ENCODE assay signal across 8 cellular contexts in genomic region chr11:36509265-36509664, GRCh38. TPM values are rescaled to one million over a fixed set of nuclear protein-coding genes. Genes with fewer than 3 reads are reported as not detected.
DNase-seq lines count a peak whose midpoint lies in the region; ATAC-seq, FAIRE-seq and TF ChIP-seq lines count a peak whose summit lies in the region.

No MANE protein-coding gene starts in this region.

- intact Hi-C loops in esophagus muscularis mucosa (cut with DNase I): no loop called here

- POLR2A ChIA-PET in activated CD4-positive, alpha-beta T cell treated with anti-CD3 and anti-CD28 coated beads, Interleukin-2, amount 10 ng/mL, durations not matched to agents 7 days and 5 days (lab: Charles Lee): no interaction called here
- POLR2A ChIA-PET in naive thymus-derived CD8-positive, alpha-beta T cell (lab: Charles Lee): interaction anchor here (2.2 kb wide), 1 partner anchor 21 kb away, joined by 7 read pairs; no protein-coding TSS in a partner anchor

- H3K27me3 ChIP-seq in HUES48 (ENCODE audit: control insufficient read depth, insufficient read depth, low read length) (no peaks in the 10 kb centered on the region), esophagus muscularis mucosa (no peaks in the 10 kb centered on the region)

- peaks cover 34% of the 10 kb centered on the region for H3K4me1 Mint-ChIP-seq in activated CD4-positive, alpha-beta T cell treated with anti-CD3 and anti-CD28 coated beads, Interleukin-2, amount 10 ng/mL, durations not matched to agents 7 days and 5 days
- H3K4me1 Mint-ChIP-seq in naive thymus-derived CD8-positive, alpha-beta T cell: peaks cover 31 to 49% (median 43%) of the 10 kb centered on the region in 4 donors

- CTCF ChIA-PET in activated CD4-positive, alpha-beta T cell treated with anti-CD3 and anti-CD28 coated beads, Interleukin-2, amount 10 ng/mL, durations not matched to agents 7 days and 5 days (lab: Charles Lee): interaction anchor here (0.6 to 3.5 kb wide), 5 partner anchors 11 to 1122 kb away, joined by 3 to 15 read pairs (median 3); no protein-coding TSS in a partner anchor

- H3K4me1 ChIP-seq in HUES48 (ENCODE audit: control insufficient read depth, insufficient read depth, low read length) (no peaks in the 10 kb centered on the region), esophagus muscularis mucosa (peaks cover 0 to 44% (median 30%) of the 10 kb centered on the region in 4 donors)

- ATAC-seq in naive thymus-derived CD8-positive, alpha-beta T cell: peak in 1 of 2 donors; percentile 30

- H3K27ac ChIP-seq in HUES48 (ENCODE audit: low read depth, low read length) (peak overlapping the region; percentile 23), esophagus muscularis mucosa (replicated peaks in 1 of 4) (peak overlapping the region; percentile 90 to 93 (median 91))

- no peak for TF ChIP-seq EP300 in esophagus muscularis mucosa (IDR thresholded peaks at IDR 0.05)

- H3K36me3 ChIP-seq in HUES48 (ENCODE audit: control insufficient read depth, insufficient read depth, low read length): no peaks in the 10 kb centered on the region
- no peaks in the 10 kb centered on the region for H3K36me3 ChIP-seq in esophagus muscularis mucosa

- WGBS in esophagus muscularis mucosa: 1% methylated on average over 17 of the region's 17 CpGs

- H3K36me3 Mint-ChIP-seq in activated CD4-positive, alpha-beta T cell treated with anti-CD3 and anti-CD28 coated beads, Interleukin-2, amount 10 ng/mL, durations not matched to agents 7 days and 5 days (ENCODE audit: low read depth): peaks cover 12% of the 10 kb centered on the region
- peaks cover 0 to 13% (median 0%) of the 10 kb centered on the region in 3 donors for H3K36me3 Mint-ChIP-seq in naive thymus-derived CD8-positive, alpha-beta T cell

- peak overlapping the region; percentile 93; the same call in 1 of the 2 replicates for H3K9ac ChIP-seq in HUES48 (ENCODE audit: low read depth, low read length)

- peak overlapping the region; percentile 94 for H3K27ac Mint-ChIP-seq in activated CD4-positive, alpha-beta T cell treated with anti-CD3 and anti-CD28 coated beads, Interleukin-2, amount 10 ng/mL, durations not matched to agents 7 days and 5 days
- H3K27ac Mint-ChIP-seq in naive thymus-derived CD8-positive, alpha-beta T cell: peak overlapping the region; percentile 90 to 97 (median 96)

- peaks cover 5% of the 10 kb centered on the region for H3K27me3 Mint-ChIP-seq in activated CD4-positive, alpha-beta T cell treated with anti-CD3 and anti-CD28 coated beads, Interleukin-2, amount 10 ng/mL, durations not matched to agents 7 days and 5 days
- H3K27me3 Mint-ChIP-seq in naive thymus-derived CD8-positive, alpha-beta T cell: peaks cover 0 to 13% (median 3%) of the 10 kb centered on the region in 5 donors

- no peak for TF ChIP-seq POLR2A in esophagus muscularis mucosa (IDR thresholded peaks at IDR 0.05; ENCODE audit: low read depth)

- H3K9me3 Mint-ChIP-seq in activated CD4-positive, alpha-beta T cell treated with anti-CD3 and anti-CD28 coated beads, Interleukin-2, amount 10 ng/mL, durations not matched to agents 7 days and 5 days: no peaks in the 10 kb centered on the region
- peaks cover 0 to 3% (median 0%) of the 10 kb centered on the region in 9 donors for H3K9me3 Mint-ChIP-seq in naive thymus-derived CD8-positive, alpha-beta T cell

- H3K9me3 ChIP-seq in HUES48 (ENCODE audit: control insufficient read depth, insufficient read depth, low read length) (no peaks in the 10 kb centered on the region), esophagus muscularis mucosa (peaks cover 0 to 7% (median 5%) of the 10 kb centered on the region in 4 donors)

- TF ChIP-seq CTCF in esophagus muscularis mucosa (IDR thresholded peaks at IDR 0.05): no peak

- peak overlapping the region; percentile 95 for H3K4me3 Mint-ChIP-seq in activated CD4-positive, alpha-beta T cell treated with anti-CD3 and anti-CD28 coated beads, Interleukin-2, amount 10 ng/mL, durations not matched to agents 7 days and 5 days
- peak overlapping the region; percentile 93 to 100 (median 98) for H3K4me3 Mint-ChIP-seq in naive thymus-derived CD8-positive, alpha-beta T cell

- H3K4me3 ChIP-seq in HUES48 (ENCODE audit: low read depth, low read length) (peak overlapping the region; percentile 97), esophagus muscularis mucosa (peak overlapping the region; percentile 71 to 96 (median 92))

- FAIRE-seq in urothelium cell line (lab: Jason Lieb, UNC): no peak

- DNase-seq in activated CD8-positive, alpha-beta memory T cell treated with anti-CD3 and anti-CD28 coated beads, Interleukin-2, amount 50 U/mL, for 4 hours: peak; percentile 26
- no peak for DNase-seq in activated CD8-positive, alpha-beta memory T cell treated with anti-CD3 and anti-CD28 coated beads, Interleukin-2, amount 50 U/mL, for 48 hours
- DNase-seq in activated CD4-positive, alpha-beta T cell treated with anti-CD3 and anti-CD28 coated beads, Interleukin-2, amount 10 ng/mL, durations not matched to agents 7 days and 5 days: peak; percentile 15
- DNase-seq in esophagus muscularis mucosa (ENCODE audit: extremely low spot score): no peak
- peak in 6 of 10 donors; percentile 1 to 34 (median 29) for DNase-seq in naive thymus-derived CD8-positive, alpha-beta T cell
- DNase-seq in urothelium cell line (ENCODE audit: low spot score): no peak
- no peak for DNase-seq in HT-29 (ENCODE audit: low spot score)

RNA-seq across cellular contexts. Expression of gene TRAF6, which starts 0.8 kb away (rescaled TPM):
- 10 to 100 TPM; 13.5 to 15.0 TPM for total RNA-seq in activated CD4-positive, alpha-beta T cell treated with anti-CD3 and anti-CD28 coated beads, Interleukin-2, amount 10 ng/mL, durations not matched to agents 7 days and 5 days
- 10 to 100 TPM; 10.3 to 16.4 (median 12.8) TPM for total RNA-seq in esophagus muscularis mucosa
- 10 to 100 TPM; 18.9 TPM for total RNA-seq in naive thymus-derived CD8-positive, alpha-beta T cell
- 1 to 10 TPM; 5.4 to 9.5 (median 6.9) TPM for polyA plus RNA-seq in naive thymus-derived CD8-positive, alpha-beta T cell
- total RNA-seq in HT-29 (2014; rRNA removed; shearing (Covaris generic)): 4.9 and 5.7 TPM in 2 replicates

RNA-seq across cellular contexts. Expression of gene RAG1, which starts 58.5 kb away (rescaled TPM):
- under 1 TPM; 0.10 to 0.25 TPM for total RNA-seq in activated CD4-positive, alpha-beta T cell treated with anti-CD3 and anti-CD28 coated beads, Interleukin-2, amount 10 ng/mL, durations not matched to agents 7 days and 5 days
- under 1 TPM; 0.33 to 0.80 (median 0.56) TPM for total RNA-seq in esophagus muscularis mucosa
- under 1 TPM; 0.58 to 0.68 TPM for total RNA-seq in naive thymus-derived CD8-positive, alpha-beta T cell
- polyA plus RNA-seq in naive thymus-derived CD8-positive, alpha-beta T cell: under 1 TPM in 2 of 3 donors, not detected in 1; 0.05 to 0.24 TPM
- 0.05 and 0.18 TPM in 2 replicates for total RNA-seq in HT-29 (2014; rRNA removed; shearing (Covaris generic))

Comparison
In these comparisons a context has a peak if more than half of its experiments do, and no peak if none do; other contexts are left out.
1. DNase-seq: peak in activated CD8-positive, alpha-beta memory T cell treated with anti-CD3 and anti-CD28 coated beads, Interleukin-2, amount 50 U/mL, for 4 hours (single experiment), activated CD4-positive, alpha-beta T cell treated with anti-CD3 and anti-CD28 coated beads, Interleukin-2, amount 10 ng/mL, durations not matched to agents 7 days and 5 days (single experiment) and naive thymus-derived CD8-positive, alpha-beta T cell (6 of 10); none in activated CD8-positive, alpha-beta memory T cell treated with anti-CD3 and anti-CD28 coated beads, Interleukin-2, amount 50 U/mL, for 48 hours (single experiment), esophagus muscularis mucosa (single experiment), urothelium cell line (single experiment) and HT-29 (single experiment).